ENCODE assay signal across 9 cellular contexts in the genomic region with DNA sequence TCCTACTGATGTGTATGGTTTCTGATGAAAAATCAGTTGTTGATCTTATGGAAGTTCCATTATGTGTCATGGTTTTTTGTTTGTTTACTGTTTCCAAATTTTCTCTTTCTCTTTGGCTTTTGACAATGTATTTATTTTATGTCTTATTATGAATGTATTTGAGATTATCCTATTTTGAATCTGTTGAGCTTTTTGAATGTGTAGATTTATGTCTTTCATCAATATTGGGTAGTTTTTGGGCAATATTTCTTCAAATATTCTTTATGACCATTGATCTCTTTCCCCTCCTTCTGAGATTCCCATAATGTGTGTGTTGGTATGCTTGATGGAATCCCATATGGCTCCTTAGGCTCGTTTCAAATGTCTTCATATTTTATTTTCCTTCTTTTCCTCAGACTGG.
"Had no signal": no experiment of that assay in that cellular context is flagged by ENCODE, and none has a peak within 500 bp of the region (broad histone marks: within the 10 kb centered on the region; RNA-seq: fewer than 3 reads in every experiment).

No MANE protein-coding gene starts in this region.

- H3K4me3 Mint-ChIP-seq: IgD-negative memory B cell had no signal

- H3K36me3 Mint-ChIP-seq: IgD-negative memory B cell had no signal

- H3K4me3 ChIP-seq: K562 had no signal

- H3K4me2 ChIP-seq: KMS-11 had no signal

- H3K4me1 Mint-ChIP-seq: IgD-negative memory B cell had no signal

- H3K9ac ChIP-seq: KMS-11 had no signal

- H3K27ac Mint-ChIP-seq: IgD-negative memory B cell had no signal

- H3K27me3 Mint-ChIP-seq: IgD-negative memory B cell had no signal

- DNase-seq: IMR-90, KBM-7, KG1 had no signal

- FAIRE-seq: HepG2, HTR-8/SVneo, K562 had no signal

- H3K27ac ChIP-seq: HL-60, KMS-11 had no signal

- ATAC-seq: HepG2, K562 had no signal
